Comparison of ENCODE assay signal across 9 cellular contexts in genomic region chr19:14138576-14139265, GRCh38. TPM values are rescaled to one million over a fixed set of nuclear protein-coding genes. Genes with fewer than 3 reads are reported as not detected.
DNase-seq lines count a peak whose midpoint lies in the region; ATAC-seq and TF ChIP-seq lines count a peak whose summit lies in the region.
"Had no signal": no experiment of that assay in that cellular context is flagged by ENCODE, and none has a peak within 500 bp of the region (broad histone marks: within the 10 kb centered on the region; RNA-seq: fewer than 3 reads in every experiment).

No MANE protein-coding gene starts in this region.

- H3K9me3 ChIP-seq in right atrium auricular region: no peaks in the 10 kb centered on the region

- H3K4me3 Mint-ChIP-seq in T-helper 1 cell treated with Interleukin-12 subunit alpha and Interleukin-12 subunit beta and Interleukin-4 antibody, amounts not matched to agents 30 μg/mL and 1 μg/mL, for 36 hours: peak overlapping the region; percentile 62
- H3K4me3 Mint-ChIP-seq in activated T-helper 2 cell treated with anti-CD3 and anti-CD28 coated beads, Interferon-gamma antibody, Interleukin-2, Interleukin-4, amounts not matched to agents 10 μg/mL and 5 μg/mL and 100 μg/mL, durations not matched to agents 14 hours and 24 hours and 36 hours (ENCODE audit: low read depth): peak overlapping the region; percentile 64
- H3K4me3 Mint-ChIP-seq in stimulated activated naive CD8-positive, alpha-beta T cell treated with anti-CD3 and anti-CD28 coated beads, Interleukin-15, amount 100 ng/mL, for 72 hours: peak overlapping the region; percentile 46 to 56

- intact Hi-C loops in activated T-helper 2 cell treated with anti-CD3 and anti-CD28 coated beads, Interferon-gamma antibody, Interleukin-2, Interleukin-4, amounts not matched to agents 10 μg/mL and 5 μg/mL and 100 μg/mL, durations not matched to agents 14 hours and 24 hours and 36 hours (cut with micrococcal nuclease): loop anchor here (5.0 kb wide), 4 partner anchors 59 to 229 kb away; partner anchors contain the start of gene MISP3

- DNase-seq in T-helper 1 cell (no peak), right atrium auricular region (ENCODE audit: low spot score) (no peak), GDM1 (lab: John Stamatoyannopoulos, UW) (no peak), cerebellum (ENCODE audit: low spot score) (no peak)
- DNase-seq in activated T-helper 2 cell treated with anti-CD3 and anti-CD28 coated beads, Interferon-gamma antibody, Interleukin-2, Interleukin-4, amounts not matched to agents 10 μg/mL and 5 μg/mL and 100 μg/mL, durations not matched to agents 14 hours and 24 hours and 36 hours (ENCODE audit: low spot score): no peak
- no peak for DNase-seq in stimulated activated naive CD8-positive, alpha-beta T cell treated with anti-CD3 and anti-CD28 coated beads, Interleukin-15, amount 100 ng/mL, for 72 hours
- DNase-seq: 8988T had no signal

- no peaks in the 10 kb centered on the region for H3K9me3 Mint-ChIP-seq in T-helper 1 cell treated with Interleukin-12 subunit alpha and Interleukin-12 subunit beta and Interleukin-4 antibody, amounts not matched to agents 30 μg/mL and 1 μg/mL, for 36 hours
- no peaks in the 10 kb centered on the region for H3K9me3 Mint-ChIP-seq in activated T-helper 2 cell treated with anti-CD3 and anti-CD28 coated beads, Interferon-gamma antibody, Interleukin-2, Interleukin-4, amounts not matched to agents 10 μg/mL and 5 μg/mL and 100 μg/mL, durations not matched to agents 14 hours and 24 hours and 36 hours
- no peaks in the 10 kb centered on the region for H3K9me3 Mint-ChIP-seq in stimulated activated naive CD8-positive, alpha-beta T cell treated with anti-CD3 and anti-CD28 coated beads, Interleukin-15, amount 100 ng/mL, for 72 hours

- peak overlapping the region; percentile 90 to 95 for H3K27ac ChIP-seq in right atrium auricular region

- peak overlapping the region; percentile 43 for H3K27ac Mint-ChIP-seq in T-helper 1 cell treated with Interleukin-12 subunit alpha and Interleukin-12 subunit beta and Interleukin-4 antibody, amounts not matched to agents 30 μg/mL and 1 μg/mL, for 36 hours
- H3K27ac Mint-ChIP-seq in activated T-helper 2 cell treated with anti-CD3 and anti-CD28 coated beads, Interferon-gamma antibody, Interleukin-2, Interleukin-4, amounts not matched to agents 10 μg/mL and 5 μg/mL and 100 μg/mL, durations not matched to agents 14 hours and 24 hours and 36 hours: peak overlapping the region; percentile 50
- no peak overlapping the region for H3K27ac Mint-ChIP-seq in stimulated activated naive CD8-positive, alpha-beta T cell treated with anti-CD3 and anti-CD28 coated beads, Interleukin-15, amount 100 ng/mL, for 72 hours

- no peaks in the 10 kb centered on the region for H3K36me3 ChIP-seq in right atrium auricular region

- peaks cover 0 to 29% of the 10 kb centered on the region in 2 donors for H3K4me1 ChIP-seq in right atrium auricular region

- peaks cover 30% of the 10 kb centered on the region for H3K4me1 Mint-ChIP-seq in T-helper 1 cell treated with Interleukin-12 subunit alpha and Interleukin-12 subunit beta and Interleukin-4 antibody, amounts not matched to agents 30 μg/mL and 1 μg/mL, for 36 hours (ENCODE audit: low read depth)
- peaks cover 37% of the 10 kb centered on the region for H3K4me1 Mint-ChIP-seq in activated T-helper 2 cell treated with anti-CD3 and anti-CD28 coated beads, Interferon-gamma antibody, Interleukin-2, Interleukin-4, amounts not matched to agents 10 μg/mL and 5 μg/mL and 100 μg/mL, durations not matched to agents 14 hours and 24 hours and 36 hours (ENCODE audit: low read depth)
- H3K4me1 Mint-ChIP-seq in stimulated activated naive CD8-positive, alpha-beta T cell treated with anti-CD3 and anti-CD28 coated beads, Interleukin-15, amount 100 ng/mL, for 72 hours: peaks cover 54% of the 10 kb centered on the region

- no peak for TF ChIP-seq CTCF in right atrium auricular region (IDR thresholded peaks at IDR 0.05)

- H3K27me3 ChIP-seq in right atrium auricular region: no peaks in the 10 kb centered on the region

- ATAC-seq in stimulated activated naive CD8-positive, alpha-beta T cell treated with anti-CD3 and anti-CD28 coated beads, Interleukin-15, amount 100 ng/mL, for 72 hours: no peak
- ATAC-seq in HG03159 (IDR thresholded peaks at IDR 0.05; ENCODE audit: unreplicated experiment): no peak

- H3K36me3 Mint-ChIP-seq in T-helper 1 cell treated with Interleukin-12 subunit alpha and Interleukin-12 subunit beta and Interleukin-4 antibody, amounts not matched to agents 30 μg/mL and 1 μg/mL, for 36 hours (ENCODE audit: low read depth): peaks cover 12% of the 10 kb centered on the region
- peaks cover 25% of the 10 kb centered on the region for H3K36me3 Mint-ChIP-seq in activated T-helper 2 cell treated with anti-CD3 and anti-CD28 coated beads, Interferon-gamma antibody, Interleukin-2, Interleukin-4, amounts not matched to agents 10 μg/mL and 5 μg/mL and 100 μg/mL, durations not matched to agents 14 hours and 24 hours and 36 hours (ENCODE audit: low read depth)

- H3K27me3 Mint-ChIP-seq in T-helper 1 cell treated with Interleukin-12 subunit alpha and Interleukin-12 subunit beta and Interleukin-4 antibody, amounts not matched to agents 30 μg/mL and 1 μg/mL, for 36 hours (ENCODE audit: low read depth): no peaks in the 10 kb centered on the region
- H3K27me3 Mint-ChIP-seq in activated T-helper 2 cell treated with anti-CD3 and anti-CD28 coated beads, Interferon-gamma antibody, Interleukin-2, Interleukin-4, amounts not matched to agents 10 μg/mL and 5 μg/mL and 100 μg/mL, durations not matched to agents 14 hours and 24 hours and 36 hours (ENCODE audit: low read depth): no peaks in the 10 kb centered on the region
- no peaks in the 10 kb centered on the region for H3K27me3 Mint-ChIP-seq in stimulated activated naive CD8-positive, alpha-beta T cell treated with anti-CD3 and anti-CD28 coated beads, Interleukin-15, amount 100 ng/mL, for 72 hours

- no peak overlapping the region for H3K4me3 ChIP-seq in right atrium auricular region

RNA-seq across cellular contexts. Expression of gene ASF1B, which starts 2.3 kb away (rescaled TPM):
- total RNA-seq in activated T-helper 2 cell treated with anti-CD3 and anti-CD28 coated beads, Interferon-gamma antibody, Interleukin-2, Interleukin-4, amounts not matched to agents 10 μg/mL and 5 μg/mL and 100 μg/mL, durations not matched to agents 14 hours and 24 hours and 36 hours: 83.4 and 88.9 TPM in 2 replicates
- total RNA-seq in right atrium auricular region (1 to 10 TPM in 1 of 2 donors, under 1 TPM in 1; 0.43 to 1.4 TPM), cerebellum (4.4 TPM)

RNA-seq across cellular contexts. Expression of gene PRKACA, which starts 21.2 kb away (rescaled TPM):
- total RNA-seq in activated T-helper 2 cell treated with anti-CD3 and anti-CD28 coated beads, Interferon-gamma antibody, Interleukin-2, Interleukin-4, amounts not matched to agents 10 μg/mL and 5 μg/mL and 100 μg/mL, durations not matched to agents 14 hours and 24 hours and 36 hours: 75.4 and 76.8 TPM in 2 replicates
- total RNA-seq in right atrium auricular region: 100 to 1,000 TPM; 144 to 185 TPM
- 27.7 TPM for total RNA-seq in cerebellum

RNA-seq across cellular contexts. Expression of gene SAMD1, which starts 48.2 kb away (rescaled TPM):
- total RNA-seq in activated T-helper 2 cell treated with anti-CD3 and anti-CD28 coated beads, Interferon-gamma antibody, Interleukin-2, Interleukin-4, amounts not matched to agents 10 μg/mL and 5 μg/mL and 100 μg/mL, durations not matched to agents 14 hours and 24 hours and 36 hours: 131 and 136 TPM in 2 replicates
- total RNA-seq in right atrium auricular region: 10 to 100 TPM; 20.2 to 38.2 TPM
- 14.5 TPM for total RNA-seq in cerebellum

RNA-seq across cellular contexts. Expression of gene C19orf67, which starts 53.1 kb away (rescaled TPM):
- total RNA-seq in activated T-helper 2 cell treated with anti-CD3 and anti-CD28 coated beads, Interferon-gamma antibody, Interleukin-2, Interleukin-4, amounts not matched to agents 10 μg/mL and 5 μg/mL and 100 μg/mL, durations not matched to agents 14 hours and 24 hours and 36 hours: 0.46 and 0.75 TPM in 2 replicates
- total RNA-seq in right atrium auricular region (not detected), cerebellum (not detected)

Comparison
In these comparisons a context has a peak if more than half of its experiments do, and no peak if none do; other contexts are left out.
1. H3K27ac Mint-ChIP-seq: peak in T-helper 1 cell treated with Interleukin-12 subunit alpha and Interleukin-12 subunit beta and Interleukin-4 antibody, amounts not matched to agents 30 μg/mL and 1 μg/mL, for 36 hours (single experiment) and activated T-helper 2 cell treated with anti-CD3 and anti-CD28 coated beads, Interferon-gamma antibody, Interleukin-2, Interleukin-4, amounts not matched to agents 10 μg/mL and 5 μg/mL and 100 μg/mL, durations not matched to agents 14 hours and 24 hours and 36 hours (single experiment); none in stimulated activated naive CD8-positive, alpha-beta T cell treated with anti-CD3 and anti-CD28 coated beads, Interleukin-15, amount 100 ng/mL, for 72 hours (0 of 2).
2. RNA of gene ASF1B, which starts 2.3 kb away (total RNA-seq): 83.4 to 88.9 TPM in activated T-helper 2 cell treated with anti-CD3 and anti-CD28 coated beads, Interferon-gamma antibody, Interleukin-2, Interleukin-4, amounts not matched to agents 10 μg/mL and 5 μg/mL and 100 μg/mL, durations not matched to agents 14 hours and 24 hours and 36 hours; 4.4 TPM in cerebellum (single experiment) and 0.43 to 1.4 TPM in right atrium auricular region; every median in the first group is over 10 times any median in the second.
3. Peak in every context shown above with its lines, with median percentiles within 50 percentile points of each other: H3K4me3 Mint-ChIP-seq.